ENCODE assay signal across 1 cellular context in genomic region chr19:21314676-21315075, GRCh38.
TF ChIP-seq lines count a peak whose summit lies in the region.

No MANE protein-coding gene starts in this region.

TF ChIP-seq in IMR-90, 13 proteins besides CTCF, POLR2A, EP300 and RAD21 (continued from another document):
- TF ChIP-seq MAZ (IDR thresholded peaks at IDR 0.05; ENCODE audit: borderline replicate concordance, low read depth, low read length) (no peak), NFE2L2 (IDR thresholded peaks at IDR 0.05; ENCODE audit: low read depth, low read length) (no peak), ELK1 (IDR thresholded peaks at IDR 0.05; ENCODE audit: borderline replicate concordance, low read depth, low read length) (no peak), SMC3 (IDR thresholded peaks at IDR 0.05; ENCODE audit: low read depth, low read length) (no peak), BHLHE40 (IDR thresholded peaks at IDR 0.05; ENCODE audit: low read depth, low read length) (no peak), MXI1 (IDR thresholded peaks at IDR 0.05; ENCODE audit: borderline replicate concordance, low read depth, low read length) (no peak), CHD1 (IDR thresholded peaks at IDR 0.05; ENCODE audit: low read depth, low read length) (no peak), RCOR1 (IDR thresholded peaks at IDR 0.05; ENCODE audit: insufficient replicate concordance, low read length) (no peak), MAFK (IDR thresholded peaks at IDR 0.05; ENCODE audit: low read depth, low read length) (no peak), FOS (IDR thresholded peaks at IDR 0.05; ENCODE audit: low read depth, low read length) (no peak)
